In the genomic region with DNA sequence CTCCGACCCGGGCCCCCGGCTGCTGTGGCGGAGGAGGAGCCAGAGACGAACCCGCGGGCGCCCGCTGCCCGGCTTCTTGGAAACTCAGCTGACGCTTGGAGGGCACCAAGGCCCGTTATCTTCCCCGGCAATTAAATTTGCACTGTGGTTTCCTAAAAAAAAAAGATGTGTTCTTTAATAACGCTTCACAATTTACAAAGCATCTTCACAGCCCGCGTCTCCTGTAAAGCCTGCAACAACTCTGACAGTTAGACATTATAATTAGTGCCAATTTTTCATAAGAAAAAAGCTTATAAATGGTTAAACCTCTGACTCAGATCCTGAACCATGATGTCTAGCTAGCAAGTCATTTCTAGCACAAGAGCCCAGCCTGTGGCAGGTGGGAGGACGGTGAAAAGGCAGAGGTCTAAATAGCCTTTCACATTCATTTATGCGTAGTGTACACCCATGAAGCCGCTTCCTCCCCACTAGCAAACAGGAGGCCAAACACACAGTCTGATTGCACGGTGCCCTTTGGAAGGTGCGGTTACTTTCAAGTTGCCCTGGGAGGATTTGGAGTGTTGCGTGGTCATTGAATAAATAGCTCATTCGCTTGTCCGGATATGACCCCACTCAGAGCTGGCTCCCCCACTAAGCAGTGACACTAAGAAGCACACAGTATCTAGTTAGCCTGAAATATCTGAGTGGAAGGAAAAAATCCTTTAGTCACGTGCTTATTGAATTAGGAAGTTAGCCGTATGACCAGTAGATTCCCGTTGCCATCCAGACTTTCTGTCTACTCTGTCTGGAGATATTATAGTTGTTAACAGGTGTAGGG, we compare ENCODE assay signal across 8 cellular contexts.
A peak's percentile ranks its signal among the peaks of the same experiment; 100 is the strongest.
DNase-seq lines count a peak whose midpoint lies in the region; ATAC-seq lines count a peak whose summit lies in the region.

No MANE protein-coding gene starts in this region.

- peak overlapping the region; percentile 76 for H3K9ac ChIP-seq in muscle layer of colon (ENCODE audit: low read length)

- H3K27ac Mint-ChIP-seq in stimulated activated naive CD8-positive, alpha-beta T cell treated with anti-CD3 and anti-CD28 coated beads, Interleukin-15, Interleukin-2, amounts not matched to agents 100 ng/mL and 50 ng/mL, for 24 hours: peak overlapping the region; percentile 97

- peak overlapping the region; percentile 76 for H3K27ac ChIP-seq in epithelial cell of prostate
- peak overlapping the region; percentile 89 for H3K27ac ChIP-seq in muscle layer of colon (ENCODE audit: low read depth, low read length)

- H3K4me3 ChIP-seq in muscle layer of colon (ENCODE audit: low read depth in 1 of 2, low read length in 2 of 2): peak overlapping the region; percentile 54 to 73

- peak; percentile 57 for ATAC-seq in HG02973 (IDR thresholded peaks at IDR 0.05; ENCODE audit: unreplicated experiment)

- H3K4me3 Mint-ChIP-seq in stimulated activated naive CD8-positive, alpha-beta T cell treated with anti-CD3 and anti-CD28 coated beads, Interleukin-15, Interleukin-2, amounts not matched to agents 100 ng/mL and 50 ng/mL, for 24 hours: peak overlapping the region; percentile 90

- H3K4me1 ChIP-seq in muscle layer of colon (ENCODE audit: insufficient read depth, low read length): peaks cover 20% of the 10 kb centered on the region

- peaks cover 46% of the 10 kb centered on the region for H3K4me1 Mint-ChIP-seq in stimulated activated naive CD8-positive, alpha-beta T cell treated with anti-CD3 and anti-CD28 coated beads, Interleukin-15, Interleukin-2, amounts not matched to agents 100 ng/mL and 50 ng/mL, for 24 hours (ENCODE audit: low read depth)

- DNase-seq in activated gamma-delta T cell treated with Interleukin-2 at 50 U/mL for 16 hours: peak; percentile 30
- no peak for DNase-seq in activated gamma-delta T cell (lab: John Stamatoyannopoulos, UW)
- peak; percentile 62 for DNase-seq in NCI-H69 (lab: John Stamatoyannopoulos, UW)
- peak; percentile 4 to 16 for DNase-seq in activated CD8-positive, alpha-beta memory T cell treated with anti-CD3 and anti-CD28 coated beads for 4 hours (ENCODE audit: low read depth in 2 of 2)
- no peak for DNase-seq in epithelial cell of prostate (ENCODE audit: low read depth, low spot score)

- no peaks in the 10 kb centered on the region for H3K9me3 Mint-ChIP-seq in stimulated activated naive CD8-positive, alpha-beta T cell treated with anti-CD3 and anti-CD28 coated beads, Interleukin-15, Interleukin-2, amounts not matched to agents 100 ng/mL and 50 ng/mL, for 24 hours

- H3K36me3 ChIP-seq in muscle layer of colon (ENCODE audit: insufficient read depth, low read length): no peaks in the 10 kb centered on the region

- no peaks in the 10 kb centered on the region for H3K36me3 Mint-ChIP-seq in stimulated activated naive CD8-positive, alpha-beta T cell treated with anti-CD3 and anti-CD28 coated beads, Interleukin-15, Interleukin-2, amounts not matched to agents 100 ng/mL and 50 ng/mL, for 24 hours (ENCODE audit: low read depth)

- H3K9me3 ChIP-seq in muscle layer of colon (ENCODE audit: low read length): no peaks in the 10 kb centered on the region

- H3K27me3 ChIP-seq in muscle layer of colon (ENCODE audit: control insufficient read depth in 1 of 2, insufficient read depth in 2 of 2, low read length in 2 of 2): no peaks in the 10 kb centered on the region

- no peaks in the 10 kb centered on the region for H3K27me3 Mint-ChIP-seq in stimulated activated naive CD8-positive, alpha-beta T cell treated with anti-CD3 and anti-CD28 coated beads, Interleukin-15, Interleukin-2, amounts not matched to agents 100 ng/mL and 50 ng/mL, for 24 hours

Comparison
In these comparisons a context has a peak if more than half of its experiments do, and no peak if none do; other contexts are left out.
1. DNase-seq: peak in activated gamma-delta T cell treated with Interleukin-2 at 50 U/mL for 16 hours (single experiment), NCI-H69 (single experiment) and activated CD8-positive, alpha-beta memory T cell treated with anti-CD3 and anti-CD28 coated beads for 4 hours (2 of 2); none in activated gamma-delta T cell (single experiment) and epithelial cell of prostate (single experiment).